In genomic region chr1:9615316-9616063, GRCh38 we compare ENCODE assay signal across 8 cellular contexts. TPM values are rescaled to one million over a fixed set of nuclear protein-coding genes. Genes with fewer than 3 reads are reported as not detected.
DNase-seq lines count a peak whose midpoint lies in the region; ATAC-seq, FAIRE-seq and TF ChIP-seq lines count a peak whose summit lies in the region.

No MANE protein-coding gene starts in this region.

- 68% methylated on average over 16 of the region's 16 CpGs for WGBS in smooth muscle cell (ENCODE audit: low lambda C conversion rate)

- no peak overlapping the region for H3K27ac ChIP-seq in AG04450 (ENCODE audit: low read depth, low read length)
- no peak overlapping the region for H3K27ac ChIP-seq in PC-3 (ENCODE audit: low read length)
- H3K27ac ChIP-seq in smooth muscle cell (ENCODE audit: low read depth) = no peak overlapping the region

- H3K79me2 ChIP-seq in PC-3 (ENCODE audit: low read length) = no peaks in the 10 kb centered on the region
- H3K79me2 ChIP-seq in smooth muscle cell (ENCODE audit: low read depth) = no peaks in the 10 kb centered on the region

- TF ChIP-seq CTCF in AG04450 (IDR thresholded peaks at IDR 0.05; ENCODE audit: low read depth, low read length) = peak; percentile 84
- peak; percentile 83 for TF ChIP-seq CTCF in PC-3 (conservative IDR thresholded peaks at IDR 0.05; ENCODE audit: low read depth, low read length)
- peak; percentile 39 for TF ChIP-seq CTCF in smooth muscle cell (IDR thresholded peaks at IDR 0.05; ENCODE audit: borderline replicate concordance, insufficient read depth, poor library complexity, severe bottlenecking)

- TF ChIP-seq POLR2A in GM12891 (IDR thresholded peaks at IDR 0.05; ENCODE audit: low read depth, low read length) = no peak

- H3K9me2 ChIP-seq in PC-3 (replicated peaks; ENCODE audit: low read length) = no peaks in the 10 kb centered on the region

- H4K20me1 ChIP-seq in PC-3 (ENCODE audit: low read length) (no peaks in the 10 kb centered on the region), smooth muscle cell (ENCODE audit: low read depth) (no peaks in the 10 kb centered on the region)

- ATAC-seq in PC-3 (peak; percentile 92), GM19395 (IDR thresholded peaks at IDR 0.05; ENCODE audit: unreplicated experiment) (no peak), HG02870 (IDR thresholded peaks at IDR 0.05; ENCODE audit: unreplicated experiment) (no peak)

- POLR2A ChIA-PET in AG04450 (lab: Yijun Ruan, JAX) (interaction anchor here (0.8 kb wide), 1 partner anchor 21 kb away, joined by 3 read pairs; no protein-coding TSS in a partner anchor), PC-3 (lab: Charles Lee; ENCODE audit: unreplicated experiment) (interaction anchor here (0.6 kb wide), 1 partner anchor 116 kb away, joined by 3 read pairs; no protein-coding TSS in a partner anchor)

- H3K4me3 ChIP-seq in AG04450 (ENCODE audit: low read depth, low read length) = no peak overlapping the region
- no peak overlapping the region for H3K4me3 ChIP-seq in PC-3 (ENCODE audit: low read length)
- no peak overlapping the region for H3K4me3 ChIP-seq in smooth muscle cell

- H3K9me3 ChIP-seq in AG04450 (ENCODE audit: control insufficient read depth, insufficient read depth, low read length) (no peaks in the 10 kb centered on the region; the same call in 1 of the 2 replicates), PC-3 (ENCODE audit: low read length) (no peaks in the 10 kb centered on the region), smooth muscle cell (replicated peaks; ENCODE audit: low read depth) (no peaks in the 10 kb centered on the region)

- FAIRE-seq in GM12891 (lab: Jason Lieb, UNC) = peak; percentile 85

- no peaks in the 10 kb centered on the region for H3K4me1 ChIP-seq in PC-3 (ENCODE audit: insufficient read depth, low read length)
- no peaks in the 10 kb centered on the region for H3K4me1 ChIP-seq in smooth muscle cell (ENCODE audit: low read depth)

- no peaks in the 10 kb centered on the region for H3F3A ChIP-seq in PC-3 (ENCODE audit: low read length, unreplicated experiment)
- no peaks in the 10 kb centered on the region for H3F3A ChIP-seq in smooth muscle cell (ENCODE audit: low read depth)

- H3K36me3 ChIP-seq in PC-3 (ENCODE audit: low read depth, low read length) (peaks cover 3% of the 10 kb centered on the region; the same call in 1 of the 2 replicates), smooth muscle cell (ENCODE audit: low read depth) (no peaks in the 10 kb centered on the region)

- H3K27me3 ChIP-seq in AG04450 (ENCODE audit: control insufficient read depth, insufficient read depth, low read length) (no peaks in the 10 kb centered on the region), PC-3 (ENCODE audit: low read length) (no peaks in the 10 kb centered on the region), smooth muscle cell (ENCODE audit: low read depth) (peaks cover 6% of the 10 kb centered on the region)

- no TSS peak for BruUV-seq in PC-3 (replicated peaks; lab: Mats Ljungman, UMichigan)

- intact Hi-C loops in PC-3 (cut with micrococcal nuclease) (no loop called here), head of caudate nucleus (cut with DNase I) (no loop called here)

- H3K9ac ChIP-seq in PC-3 (ENCODE audit: low read length) (no peak overlapping the region), smooth muscle cell (ENCODE audit: low read depth) (no peak overlapping the region)

- H2AFZ ChIP-seq in PC-3 (ENCODE audit: low read length) (no peak overlapping the region), smooth muscle cell (ENCODE audit: low read depth) (no peak overlapping the region)

- DNase-seq in AG04450 (ENCODE audit: low read depth, low spot score) (peak; percentile 13), GM12891 (ENCODE audit: insufficient read length, low spot score) (peak; percentile 79), PC-3 (peak; percentile 56), head of caudate nucleus (peak; percentile 44 to 85 (median 67)), smooth muscle cell (lab: John Stamatoyannopoulos, UW; ENCODE audit: unreplicated experiment) (no peak)
- peak; percentile 30 for DNase-seq in activated T-helper 1 cell treated with anti-CD3 and anti-CD28 coated beads, Interleukin-2, amount 50 U/mL, for 16 hours (ENCODE audit: low read depth in 1 of 2, low spot score in 1 of 2)

- CTCF ChIA-PET in AG04450 (lab: Charles Lee) (interaction anchor here (0.5 to 2.5 kb wide), 19 partner anchors 9 to 327 kb away, joined by 3 to 12 read pairs (median 4); no protein-coding TSS in a partner anchor), PC-3 (lab: Charles Lee) (interaction anchor here (0.6 kb wide), 1 partner anchor 27 kb away, joined by 4 read pairs; no protein-coding TSS in a partner anchor)

- H3K4me2 ChIP-seq in PC-3 (ENCODE audit: low read length) (no peak overlapping the region), smooth muscle cell (no peak overlapping the region)

TF ChIP-seq in GM12891, 5 proteins besides CTCF, POLR2A, EP300 and RAD21:
- no peak for TF ChIP-seq POU2F2 (IDR thresholded peaks at IDR 0.05; ENCODE audit: low read depth, low read length)

RNA-seq across cellular contexts. Expression of gene TMEM201, which starts 26.8 kb away (rescaled TPM):
- polyA plus RNA-seq in AG04450 (2011; rRNA removed) (1.6 and 2.0 TPM in 2 replicates), smooth muscle cell (5.0 and 8.8 TPM in 2 replicates)
- polyA minus RNA-seq in AG04450 (2011; rRNA and poly(A)+ RNA removed) = 2.3 and 2.9 TPM in 2 replicates
- polyA plus RNA-seq in GM12891 (2012; ENCODE audit: low read depth, missing spikeins) = 7.1 TPM
- total RNA-seq in PC-3 (2014; rRNA removed) (13.8 and 18.4 TPM in 2 replicates), smooth muscle cell (1.7 and 2.4 TPM in 2 replicates)

RNA-seq across cellular contexts. Expression of gene PIK3CD, which starts 36.0 kb away (rescaled TPM):
- 9.0 and 10.9 TPM in 2 replicates for polyA plus RNA-seq in AG04450 (2011; rRNA removed)
- 22.7 and 23.5 TPM in 2 replicates for polyA minus RNA-seq in AG04450 (2011; rRNA and poly(A)+ RNA removed)
- 55.7 TPM for polyA plus RNA-seq in GM12891 (2012; ENCODE audit: low read depth, missing spikeins)
- total RNA-seq in PC-3 (2014; rRNA removed) = 4.5 and 6.0 TPM in 2 replicates
- total RNA-seq in smooth muscle cell = 4.1 and 4.9 TPM in 2 replicates
- polyA plus RNA-seq in smooth muscle cell = 3.9 and 7.1 TPM in 2 replicates
